Comparison of ENCODE assay signal across 3 cellular contexts in genomic region chr4:54657194-54657555, GRCh38.
TF ChIP-seq lines count a peak whose summit lies in the region.

No MANE protein-coding gene starts in this region.

TF ChIP-seq in SK-N-SH, 30 proteins besides CTCF, POLR2A, EP300 and RAD21 (continued from another document):
- no peak for TF ChIP-seq SIN3A (IDR thresholded peaks at IDR 0.05; ENCODE audit: borderline replicate concordance, low read depth, low read length)
- no peak for TF ChIP-seq SMC3 (IDR thresholded peaks at IDR 0.05; ENCODE audit: low read depth, low read length)
- no peak for TF ChIP-seq JUND (IDR thresholded peaks at IDR 0.05)
- TF ChIP-seq GABPA (IDR thresholded peaks at IDR 0.05; ENCODE audit: low read depth): no peak
- no peak for TF ChIP-seq FOXJ3 (CRISPR knock-in tag; IDR thresholded peaks at IDR 0.05)
- TF ChIP-seq FOSL2 (IDR thresholded peaks at IDR 0.05; ENCODE audit: borderline replicate concordance, low read depth): no peak
- no peak for TF ChIP-seq CHD2 (IDR thresholded peaks at IDR 0.05; ENCODE audit: low read length, partially characterized antibody)
- TF ChIP-seq NRF1 (IDR thresholded peaks at IDR 0.05; ENCODE audit: low read depth, low read length): no peak
- TF ChIP-seq USF2 (IDR thresholded peaks at IDR 0.05; ENCODE audit: borderline replicate concordance, low read depth, low read length): no peak
- TF ChIP-seq RCOR1 (IDR thresholded peaks at IDR 0.05; ENCODE audit: low read length): no peak

TF ChIP-seq in SK-N-SH treated with all-trans-retinoic acid at 6 μM for 48 hours, 23 proteins besides CTCF, POLR2A, EP300 and RAD21 (continued from another document):
- TF ChIP-seq POU6F1 (CRISPR knock-in tag; IDR thresholded peaks at IDR 0.05; ENCODE audit: borderline replicate concordance, low read depth) (no peak), TOX (CRISPR knock-in tag; IDR thresholded peaks at IDR 0.05; ENCODE audit: borderline replicate concordance) (no peak), BACH2 (CRISPR knock-in tag; IDR thresholded peaks at IDR 0.05; ENCODE audit: borderline replicate concordance) (no peak), ZNF70 (CRISPR knock-in tag; IDR thresholded peaks at IDR 0.05) (no peak)

TF ChIP-seq in WTC11, 78 proteins besides CTCF, POLR2A, EP300 and RAD21 (continued from another document):
- TF ChIP-seq ZNF532 (CRISPR knock-in tag; IDR thresholded peaks at IDR 0.05; ENCODE audit: borderline replicate concordance): no peak
- peak; percentile 24; the same call in 1 of the 2 replicates for TF ChIP-seq TEAD1 (CRISPR knock-in tag; IDR thresholded peaks at IDR 0.05)
- no peak for TF ChIP-seq ZNF281 (CRISPR knock-in tag; IDR thresholded peaks at IDR 0.05)
- no peak for TF ChIP-seq ZNF232 (CRISPR knock-in tag; IDR thresholded peaks at IDR 0.05)
- TF ChIP-seq JAZF1 (CRISPR knock-in tag; IDR thresholded peaks at IDR 0.05): no peak
- TF ChIP-seq ATF3 (CRISPR knock-in tag; conservative IDR thresholded peaks at IDR 0.05): no peak
- TF ChIP-seq HMGXB4 (CRISPR knock-in tag; IDR thresholded peaks at IDR 0.05): no peak
- no peak for TF ChIP-seq MYBL2 (CRISPR knock-in tag; IDR thresholded peaks at IDR 0.05)
- 0 out of 2 replicates have a peak, but pooled peaks have one; percentile 40 for TF ChIP-seq TCF7 (CRISPR knock-in tag; IDR thresholded peaks at IDR 0.05; ENCODE audit: low read depth)
- TF ChIP-seq ARID4B (CRISPR knock-in tag; IDR thresholded peaks at IDR 0.05; ENCODE audit: borderline replicate concordance): 0 out of 2 replicates have a peak, but pooled peaks have one; percentile 33
- TF ChIP-seq PRRX2 (CRISPR knock-in tag; IDR thresholded peaks at IDR 0.05): no peak
- no peak for TF ChIP-seq IRF2 (CRISPR knock-in tag; IDR thresholded peaks at IDR 0.05; ENCODE audit: borderline replicate concordance, low read depth)
- TF ChIP-seq STAT6 (CRISPR knock-in tag; conservative IDR thresholded peaks at IDR 0.05; ENCODE audit: low read depth): no peak
- TF ChIP-seq NFATC4 (CRISPR knock-in tag; IDR thresholded peaks at IDR 0.05): no peak
- TF ChIP-seq ZNF219 (CRISPR knock-in tag; IDR thresholded peaks at IDR 0.05; ENCODE audit: borderline replicate concordance): no peak
- TF ChIP-seq NFYB (CRISPR knock-in tag; conservative IDR thresholded peaks at IDR 0.05; ENCODE audit: low read depth): peak; percentile 47; the same call in 1 of the 2 replicates
- TF ChIP-seq USF1 (CRISPR knock-in tag; IDR thresholded peaks at IDR 0.05): no peak
- peak; percentile 9; the same call in 1 of the 2 replicates for TF ChIP-seq SP1 (CRISPR knock-in tag; conservative IDR thresholded peaks at IDR 0.05)
